Comparison of ENCODE assay signal across 26 cellular contexts in genomic region chr2:240377366-240377765, GRCh38.
"Had no signal": no experiment of that assay in that cellular context is flagged by ENCODE, and none has a peak within 500 bp of the region (broad histone marks: within the 10 kb centered on the region; RNA-seq: fewer than 3 reads in every experiment).

No MANE protein-coding gene starts in this region.

- H3K27me3 ChIP-seq: foreskin keratinocyte, sigmoid colon, testis, tibial artery had no signal

- H3K4me3 Mint-ChIP-seq: effector memory CD8-positive, alpha-beta T cell; memory B cell; naive B cell; nephron; stimulated activated memory B cell treated with anti-CD40 and anti-IgM and Interleukin-4, amounts not matched to agents 10 μg/mL and 1 μg/mL and 100 μg/mL, for 72 hours; type B pancreatic cell had no signal

- FAIRE-seq: endometrium, keratinocyte had no signal

- H3K4me3 ChIP-seq: esophagus squamous epithelium, lower lobe of right lung, mucosa of descending colon, psoas muscle, sigmoid colon, spleen, testis, tibial artery had no signal

- H3K36me3 ChIP-seq: esophagus squamous epithelium, lower lobe of right lung, sigmoid colon, spleen, tibial artery had no signal

- H3K9me3 ChIP-seq: esophagus squamous epithelium, lower lobe of right lung, mucosa of descending colon, psoas muscle, testis had no signal

- H3K4me1 Mint-ChIP-seq: memory B cell; naive B cell; stimulated activated memory B cell treated with anti-CD40 and anti-IgM and Interleukin-4, amounts not matched to agents 10 μg/mL and 1 μg/mL and 100 μg/mL, for 72 hours had no signal

- H3K9me3 Mint-ChIP-seq: effector memory CD8-positive, alpha-beta T cell; stimulated activated memory B cell treated with anti-CD40 and anti-IgM and Interleukin-4, amounts not matched to agents 10 μg/mL and 1 μg/mL and 100 μg/mL, for 72 hours; type B pancreatic cell had no signal

- DNase-seq: cortex of kidney; effector memory CD8-positive, alpha-beta T cell; erythroblast; esophagus squamous epithelium; foreskin keratinocyte; hypothalamus; left ventricle myocardium superior; lower lobe of right lung; mucosa of descending colon; naive B cell; nucleus accumbens; psoas muscle; sigmoid colon; spleen; stimulated activated CD4-positive, alpha-beta T cell treated with anti-CD3 and anti-CD28 coated beads, Interleukin-4, amount 100 ng/mL, for 4 hours; stimulated activated naive CD8-positive, alpha-beta T cell treated with anti-CD3 and anti-CD28 coated beads, Interleukin-15, Interleukin-2, amounts not matched to agents 100 U/mL and 50 U/mL, for 24 hours; substantia nigra; testis; tibial artery had no signal

- H3K4me1 ChIP-seq: foreskin keratinocyte had no signal

- ATAC-seq: effector memory CD8-positive, alpha-beta T cell; foreskin keratinocyte; left ventricle myocardium superior; lower lobe of right lung; mucosa of descending colon; psoas muscle; right cardiac atrium; stimulated activated memory B cell treated with anti-CD40 and anti-IgM and Interleukin-4, amounts not matched to agents 10 μg/mL and 1 μg/mL and 100 μg/mL, for 72 hours; stimulated activated naive CD8-positive, alpha-beta T cell treated with anti-CD3 and anti-CD28 coated beads, Interleukin-15, Interleukin-2, amounts not matched to agents 100 U/mL and 50 U/mL, for 24 hours had no signal

- H3K27ac Mint-ChIP-seq: effector memory CD8-positive, alpha-beta T cell; memory B cell; naive B cell; stimulated activated memory B cell treated with anti-CD40 and anti-IgM and Interleukin-4, amounts not matched to agents 10 μg/mL and 1 μg/mL and 100 μg/mL, for 72 hours; type B pancreatic cell had no signal

- H3K27ac ChIP-seq: esophagus squamous epithelium, foreskin keratinocyte, lower lobe of right lung, psoas muscle, sigmoid colon, spleen, testis, tibial artery had no signal

- H3K36me3 Mint-ChIP-seq: memory B cell; naive B cell; stimulated activated memory B cell treated with anti-CD40 and anti-IgM and Interleukin-4, amounts not matched to agents 10 μg/mL and 1 μg/mL and 100 μg/mL, for 72 hours; type B pancreatic cell had no signal
